8 cellular contexts compared by ENCODE assay signal in the genomic region with DNA sequence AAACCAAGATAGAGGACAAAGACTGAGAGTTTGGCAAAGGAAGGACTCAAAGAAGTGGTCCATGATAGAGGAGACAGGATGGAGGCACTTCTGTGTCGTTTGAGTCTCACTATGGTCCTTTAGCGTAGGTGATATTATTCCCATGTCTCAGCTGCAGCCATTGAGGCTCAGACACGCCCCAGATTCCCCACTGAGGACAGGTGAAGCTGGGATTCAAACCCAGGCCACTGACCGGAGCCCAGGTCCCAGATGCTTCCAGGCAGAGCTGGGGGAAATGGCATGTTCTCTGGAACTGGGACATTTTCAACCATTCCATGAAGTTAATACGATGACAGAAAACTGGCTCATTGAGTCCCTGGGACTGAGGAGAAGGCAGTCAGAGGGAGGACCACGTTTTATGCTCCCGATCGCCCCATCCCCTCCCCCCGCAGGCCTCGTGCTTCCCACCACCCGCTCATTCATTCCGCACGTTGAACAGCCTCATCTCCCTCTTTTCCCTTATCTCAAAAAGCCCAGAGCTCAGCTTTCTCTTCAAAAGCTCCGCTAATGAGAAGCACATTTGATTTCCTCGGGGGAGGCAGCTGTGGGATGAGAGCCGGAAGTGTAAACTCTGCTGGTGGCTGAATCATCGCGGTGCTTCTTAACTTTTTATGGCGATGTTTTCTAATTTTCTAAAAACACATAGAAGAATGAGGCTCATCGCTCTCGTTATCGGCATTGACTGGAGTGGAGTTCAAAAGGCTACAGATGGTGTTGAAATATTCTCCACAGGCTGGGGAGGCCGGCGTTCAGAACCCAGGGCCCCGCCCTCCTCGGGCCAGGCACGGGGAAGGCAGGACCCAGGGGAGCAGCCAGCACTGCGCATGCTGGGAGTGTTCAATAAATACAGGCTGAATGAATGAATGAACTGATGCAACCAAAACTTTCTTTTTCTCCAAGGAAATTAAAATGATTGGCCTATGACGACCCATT.
DNase-seq lines count a peak whose midpoint lies in the region; ATAC-seq, FAIRE-seq and TF ChIP-seq lines count a peak whose summit lies in the region.

No MANE protein-coding gene starts in this region.

- no peaks in the 10 kb centered on the region for H3K79me2 ChIP-seq in astrocyte (ENCODE audit: insufficient read depth, low read length)
- H3K79me2 ChIP-seq in keratinocyte (ENCODE audit: control insufficient read depth, insufficient read depth, low read length), result no peaks in the 10 kb centered on the region

- H3K4me1 ChIP-seq in astrocyte (ENCODE audit: insufficient read depth, low read length) (no peaks in the 10 kb centered on the region), keratinocyte (ENCODE audit: control insufficient read depth, extremely low read depth, insufficient read depth, low read length) (peaks cover 31% of the 10 kb centered on the region)

- H3K9ac ChIP-seq in astrocyte (ENCODE audit: low read length) (peak overlapping the region; percentile 65), keratinocyte (ENCODE audit: control insufficient read depth, extremely low read depth, insufficient read depth, low read length) (peak overlapping the region; percentile 26)

- peak overlapping the region; percentile 67 for H2AFZ ChIP-seq in astrocyte (ENCODE audit: low read depth, low read length)
- peak overlapping the region; percentile 42 for H2AFZ ChIP-seq in keratinocyte (ENCODE audit: control insufficient read depth, low read length)

- H3K4me2 ChIP-seq in astrocyte (ENCODE audit: low read length) (peak overlapping the region; percentile 83), keratinocyte (ENCODE audit: control insufficient read depth, extremely low read depth, insufficient read depth, low read depth, low read length) (peak overlapping the region; percentile 81)

- DNase-seq in GM12891 (ENCODE audit: insufficient read length, low spot score) (peak; percentile 59), RPMI7951 (ENCODE audit: low read depth) (peak; percentile 97), astrocyte (ENCODE audit: low read depth) (peak; percentile 39), keratinocyte (ENCODE audit: low read depth, low spot score) (no peak), C1 segment of cervical spinal cord (lab: John Stamatoyannopoulos, UW) (no peak)
- peak; percentile 61 for DNase-seq in stimulated activated CD4-positive, alpha-beta T cell treated with anti-CD3 and anti-CD28 coated beads, Interleukin-15, amount 100 ng/mL, for 24 hours

- H3K4me3 ChIP-seq in astrocyte (ENCODE audit: insufficient read depth, low read depth, low read length), result peak overlapping the region; percentile 49
- peak overlapping the region; percentile 15 to 31 (median 20) for H3K4me3 ChIP-seq in keratinocyte (ENCODE audit: control insufficient read depth in 2 of 3, extremely low read depth in 1 of 3, insufficient read depth in 2 of 3, low read depth in 1 of 3, low read length in 3 of 3)

- H3K27ac Mint-ChIP-seq in astrocyte (ENCODE audit: unreplicated experiment), result no peak overlapping the region

- H3K9me3 ChIP-seq in astrocyte (ENCODE audit: insufficient read depth, low read depth, low read length) (no peaks in the 10 kb centered on the region), keratinocyte (ENCODE audit: control insufficient read depth, low read depth, low read length) (no peaks in the 10 kb centered on the region)

- H3K4me1 Mint-ChIP-seq in astrocyte (ENCODE audit: low read depth, unreplicated experiment), result no peaks in the 10 kb centered on the region

- H3K9me3 Mint-ChIP-seq in astrocyte (ENCODE audit: unreplicated experiment), result peaks cover 5% of the 10 kb centered on the region

- no peaks in the 10 kb centered on the region for H3K36me3 ChIP-seq in astrocyte (ENCODE audit: insufficient read depth, low read length)
- H3K36me3 ChIP-seq in keratinocyte (ENCODE audit: control insufficient read depth in 2 of 2, extremely low read depth in 1 of 2, insufficient read depth in 2 of 2, low read length in 2 of 2), result no peaks in the 10 kb centered on the region

- TF ChIP-seq CTCF in astrocyte (IDR thresholded peaks at IDR 0.05; ENCODE audit: insufficient read depth, low read depth, low read length), result no peak
- TF ChIP-seq CTCF in keratinocyte (optimal IDR thresholded peaks at IDR 0.05 in 1 of 3, IDR thresholded peaks at IDR 0.05 in 1 of 3, conservative IDR thresholded peaks at IDR 0.05 in 1 of 3; ENCODE audit: extremely low read depth in 1 of 3, insufficient read depth in 2 of 3, low read length in 3 of 3), result no peak

- H3K27me3 ChIP-seq in astrocyte (ENCODE audit: insufficient read depth, low read length) (no peaks in the 10 kb centered on the region), keratinocyte (ENCODE audit: control insufficient read depth, extremely low read depth, insufficient read depth, low read length) (no peaks in the 10 kb centered on the region)

- TF ChIP-seq POLR2A in GM12891 (IDR thresholded peaks at IDR 0.05; ENCODE audit: low read depth, low read length), result no peak

- dilution Hi-C loops in keratinocyte (cut with MboI; ENCODE audit: extremely low pct_ligation_motif_present, low sequenced_read_pairs), result no loop called here

- H3K36me3 Mint-ChIP-seq in astrocyte (ENCODE audit: low read depth, unreplicated experiment), result no peaks in the 10 kb centered on the region

- ATAC-seq in HG03159 (IDR thresholded peaks at IDR 0.05; ENCODE audit: unreplicated experiment) (peak; percentile 46), HG02571 (IDR thresholded peaks at IDR 0.05; ENCODE audit: unreplicated experiment) (no peak)

- peaks cover 33% of the 10 kb centered on the region for H3K27me3 Mint-ChIP-seq in astrocyte (ENCODE audit: low read depth, unreplicated experiment)

- H3K4me3 Mint-ChIP-seq in astrocyte (ENCODE audit: unreplicated experiment), result no peak overlapping the region

- H4K20me1 ChIP-seq in astrocyte (ENCODE audit: insufficient read depth, low read length) (no peaks in the 10 kb centered on the region), keratinocyte (ENCODE audit: control insufficient read depth, extremely low read depth, insufficient read depth, low read length) (no peaks in the 10 kb centered on the region)

- FAIRE-seq in GM12891 (lab: Jason Lieb, UNC) (peak; percentile 83), astrocyte (lab: Jason Lieb, UNC) (no peak), keratinocyte (lab: Jason Lieb, UNC) (peak; percentile 79)

- no peaks in the 10 kb centered on the region for H3K9me1 ChIP-seq in keratinocyte (ENCODE audit: control insufficient read depth, extremely low read depth, insufficient read depth, low read length)

- H3K27ac ChIP-seq in astrocyte (ENCODE audit: low read depth, low read length) (no peak overlapping the region), keratinocyte (ENCODE audit: control insufficient read depth, insufficient read depth, low read length) (peak overlapping the region; percentile 34)

TF ChIP-seq in GM12891, 5 proteins besides CTCF, POLR2A, EP300 and RAD21:
- TF ChIP-seq POU2F2 (IDR thresholded peaks at IDR 0.05; ENCODE audit: low read depth, low read length) (no peak), TAF1 (IDR thresholded peaks at IDR 0.05; ENCODE audit: low read depth, low read length) (no peak), POLR2AphosphoS5 (IDR thresholded peaks at IDR 0.05; ENCODE audit: low read depth, low read length) (no peak), PAX5 (IDR thresholded peaks at IDR 0.05; ENCODE audit: insufficient read depth, low read length, severe bottlenecking) (no peak), SPI1 (IDR thresholded peaks at IDR 0.05; ENCODE audit: low read depth, low read length) (no peak)
TF ChIP-seq in GM12891: peak in this region for 0.

Comparison
In these comparisons a context has a peak if more than half of its experiments do, and no peak if none do; other contexts are left out.
1. DNase-seq: peak in GM12891 (single experiment), RPMI7951 (single experiment), astrocyte (single experiment) and stimulated activated CD4-positive, alpha-beta T cell treated with anti-CD3 and anti-CD28 coated beads, Interleukin-15, amount 100 ng/mL, for 24 hours (single experiment); none in keratinocyte (single experiment) and C1 segment of cervical spinal cord (0 of 14).